In the genomic region with DNA sequence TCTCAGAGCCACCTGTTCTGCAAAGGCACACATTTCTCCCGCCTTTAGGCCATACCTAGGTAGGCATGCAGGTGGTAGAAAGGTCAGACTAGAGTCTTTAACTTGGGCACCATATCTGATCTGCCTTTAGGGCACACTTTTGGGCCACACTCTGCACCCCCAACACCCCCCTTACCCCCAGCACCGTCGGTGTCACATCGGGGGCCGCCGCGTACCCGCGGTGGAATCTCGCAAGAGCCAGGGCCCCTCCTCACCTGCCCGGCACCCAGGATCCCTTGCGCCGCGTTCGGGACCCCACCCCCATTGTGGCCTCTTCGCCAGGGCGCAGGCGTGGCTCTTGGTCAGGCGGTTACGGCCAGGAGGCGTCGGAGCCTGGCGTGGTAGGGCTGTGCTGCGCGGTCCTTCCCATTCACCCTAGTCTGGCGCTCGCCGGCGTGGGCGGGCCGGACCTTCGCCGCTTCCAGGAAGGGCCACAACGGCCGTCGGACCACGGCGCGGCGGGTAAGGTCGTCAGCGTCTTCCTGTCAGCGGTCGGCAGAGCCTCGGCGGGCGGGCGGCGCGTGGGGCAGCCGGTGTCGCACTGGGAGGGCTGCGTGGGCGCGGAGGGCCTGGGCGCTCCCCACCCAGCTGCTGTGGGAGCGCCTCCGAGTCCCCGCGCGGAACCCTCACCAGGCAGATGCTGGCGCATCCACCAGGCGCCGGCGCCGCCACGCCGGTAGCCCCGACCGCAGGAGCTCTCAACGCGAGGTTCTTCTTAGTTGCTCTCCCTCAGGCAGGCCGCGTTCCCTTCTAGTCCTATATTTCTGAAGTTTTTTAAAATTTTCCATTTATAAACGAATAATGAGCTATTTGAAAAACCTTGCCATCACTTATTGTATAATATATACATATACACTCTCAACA, we compare ENCODE assay signal across 1 cellular context.
TF ChIP-seq lines count a peak whose summit lies in the region.

Gene DNAH14 (plus strand): TSS at position 341 of the 903 bp plus-strand sequence. CDS start 23,028 bp downstream, outside the sequence.

TF ChIP-seq in K562, 482 proteins besides CTCF, POLR2A, EP300 and RAD21 (continued from another document and continues in another):
- TF ChIP-seq, protein P1, sequence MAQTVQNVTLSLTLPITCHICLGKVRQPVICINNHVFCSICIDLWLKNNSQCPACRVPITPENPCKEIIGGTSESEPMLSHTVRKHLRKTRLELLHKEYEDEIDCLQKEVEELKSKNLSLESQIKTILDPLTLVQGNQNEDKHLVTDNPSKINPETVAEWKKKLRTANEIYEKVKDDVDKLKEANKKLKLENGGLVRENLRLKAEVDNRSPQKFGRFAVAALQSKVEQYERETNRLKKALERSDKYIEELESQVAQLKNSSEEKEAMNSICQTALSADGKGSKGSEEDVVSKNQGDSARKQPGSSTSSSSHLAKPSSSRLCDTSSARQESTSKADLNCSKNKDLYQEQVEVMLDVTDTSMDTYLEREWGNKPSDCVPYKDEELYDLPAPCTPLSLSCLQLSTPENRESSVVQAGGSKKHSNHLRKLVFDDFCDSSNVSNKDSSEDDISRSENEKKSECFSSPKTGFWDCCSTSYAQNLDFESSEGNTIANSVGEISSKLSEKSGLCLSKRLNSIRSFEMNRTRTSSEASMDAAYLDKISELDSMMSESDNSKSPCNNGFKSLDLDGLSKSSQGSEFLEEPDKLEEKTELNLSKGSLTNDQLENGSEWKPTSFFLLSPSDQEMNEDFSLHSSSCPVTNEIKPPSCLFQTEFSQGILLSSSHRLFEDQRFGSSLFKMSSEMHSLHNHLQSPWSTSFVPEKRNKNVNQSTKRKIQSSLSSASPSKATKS (CRISPR knock-in tag; IDR thresholded peaks at IDR 0.05) = no peak
- TF ChIP-seq, protein P2, sequence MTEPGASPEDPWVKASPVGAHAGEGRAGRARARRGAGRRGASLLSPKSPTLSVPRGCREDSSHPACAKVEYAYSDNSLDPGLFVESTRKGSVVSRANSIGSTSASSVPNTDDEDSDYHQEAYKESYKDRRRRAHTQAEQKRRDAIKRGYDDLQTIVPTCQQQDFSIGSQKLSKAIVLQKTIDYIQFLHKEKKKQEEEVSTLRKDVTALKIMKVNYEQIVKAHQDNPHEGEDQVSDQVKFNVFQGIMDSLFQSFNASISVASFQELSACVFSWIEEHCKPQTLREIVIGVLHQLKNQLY (CRISPR knock-in tag; conservative IDR thresholded peaks at IDR 0.05) = peak in 1 of 2 experiments; percentile 85; a peak in 2 of 4 replicates
- TF ChIP-seq, protein P3, sequence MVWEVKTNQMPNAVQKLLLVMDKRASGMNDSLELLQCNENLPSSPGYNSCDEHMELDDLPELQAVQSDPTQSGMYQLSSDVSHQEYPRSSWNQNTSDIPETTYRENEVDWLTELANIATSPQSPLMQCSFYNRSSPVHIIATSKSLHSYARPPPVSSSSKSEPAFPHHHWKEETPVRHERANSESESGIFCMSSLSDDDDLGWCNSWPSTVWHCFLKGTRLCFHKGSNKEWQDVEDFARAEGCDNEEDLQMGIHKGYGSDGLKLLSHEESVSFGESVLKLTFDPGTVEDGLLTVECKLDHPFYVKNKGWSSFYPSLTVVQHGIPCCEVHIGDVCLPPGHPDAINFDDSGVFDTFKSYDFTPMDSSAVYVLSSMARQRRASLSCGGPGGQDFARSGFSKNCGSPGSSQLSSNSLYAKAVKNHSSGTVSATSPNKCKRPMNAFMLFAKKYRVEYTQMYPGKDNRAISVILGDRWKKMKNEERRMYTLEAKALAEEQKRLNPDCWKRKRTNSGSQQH (CRISPR knock-in tag; IDR thresholded peaks at IDR 0.05) = peak; percentile 70; the same call in 1 of the 2 replicates
- TF ChIP-seq MYNN (IDR thresholded peaks at IDR 0.05) (0 out of 2 replicates have a peak, but pooled peaks have one; percentile 50), MYNN (CRISPR knock-in tag; IDR thresholded peaks at IDR 0.05) (no peak), SIX5 (IDR thresholded peaks at IDR 0.05; ENCODE audit: borderline replicate concordance in 1 of 2, insufficient read depth in 1 of 2, low read depth in 1 of 2, low read length in 2 of 2) (no peak), TFAP4 (CRISPR knock-in tag; IDR thresholded peaks at IDR 0.05; ENCODE audit: borderline replicate concordance) (peak; percentile 90), ZZZ3 (IDR thresholded peaks at IDR 0.05) (no peak), ZNF584 (CRISPR knock-in tag; IDR thresholded peaks at IDR 0.05; ENCODE audit: low read depth) (no peak), ZNF518B (CRISPR knock-in tag; IDR thresholded peaks at IDR 0.05) (no peak), TEAD1 (CRISPR knock-in tag; IDR thresholded peaks at IDR 0.05) (peak in 1 of 2 experiments; percentile 95; a peak in 2 of 4 replicates), ZNF23 (CRISPR knock-in tag; IDR thresholded peaks at IDR 0.05) (no peak), ZKSCAN1 (IDR thresholded peaks at IDR 0.05; ENCODE audit: low read depth, low read length) (peak; percentile 89), ZSCAN32 (CRISPR knock-in tag; IDR thresholded peaks at IDR 0.05) (no peak), TAF7 (tag; IDR thresholded peaks at IDR 0.05) (no peak), TOE1 (IDR thresholded peaks at IDR 0.05; ENCODE audit: borderline replicate concordance) (peak; percentile 77), TOE1 (CRISPR knock-in tag; IDR thresholded peaks at IDR 0.05; ENCODE audit: borderline replicate concordance, low read depth) (peak; percentile 77; the same call in 1 of the 2 replicates), RBFOX2 (IDR thresholded peaks at IDR 0.05; ENCODE audit: low read depth, low read length) (peak; percentile 98), C11orf30 (IDR thresholded peaks at IDR 0.05; ENCODE audit: low read depth) (no peak), NFE2L1 (tag; IDR thresholded peaks at IDR 0.05; ENCODE audit: borderline replicate concordance, low read depth) (no peak), TBP (optimal IDR thresholded peaks at IDR 0.05; ENCODE audit: low read depth, low read length) (peak; percentile 87), ZNF668 (CRISPR knock-in tag; IDR thresholded peaks at IDR 0.05) (peak; percentile 47; the same call in 1 of the 2 replicates), ZNF696 (CRISPR knock-in tag; conservative IDR thresholded peaks at IDR 0.05) (no peak), TCF3 (CRISPR knock-in tag; IDR thresholded peaks at IDR 0.05) (peak; percentile 5; the same call in 1 of the 2 replicates), CHCHD3 (CRISPR knock-in tag; IDR thresholded peaks at IDR 0.05) (no peak), ATF6 (CRISPR knock-in tag; IDR thresholded peaks at IDR 0.05) (0 out of 2 replicates have a peak, but pooled peaks have one; percentile 93), FUS (optimal IDR thresholded peaks at IDR 0.05; ENCODE audit: low read depth, low read length) (peak; percentile 83), EWSR1 (IDR thresholded peaks at IDR 0.05; ENCODE audit: borderline replicate concordance, low read depth, partially characterized antibody) (no peak), ZNF77 (CRISPR knock-in tag; IDR thresholded peaks at IDR 0.05) (no peak), BRD4 (IDR thresholded peaks at IDR 0.05) (peak; percentile 6; the same call in 1 of the 2 replicates), ZNF766 (CRISPR knock-in tag; conservative IDR thresholded peaks at IDR 0.05) (0 out of 2 replicates have a peak, but pooled peaks have one; percentile 51), ZBTB11 (CRISPR knock-in tag; IDR thresholded peaks at IDR 0.05) (peak in 2 of 3 experiments; percentile 63 to 92; a peak in 3 of 6 replicates), HNRNPL (IDR thresholded peaks at IDR 0.05; ENCODE audit: low read depth, low read length) (peak; percentile 92)
- TF ChIP-seq, protein P4, sequence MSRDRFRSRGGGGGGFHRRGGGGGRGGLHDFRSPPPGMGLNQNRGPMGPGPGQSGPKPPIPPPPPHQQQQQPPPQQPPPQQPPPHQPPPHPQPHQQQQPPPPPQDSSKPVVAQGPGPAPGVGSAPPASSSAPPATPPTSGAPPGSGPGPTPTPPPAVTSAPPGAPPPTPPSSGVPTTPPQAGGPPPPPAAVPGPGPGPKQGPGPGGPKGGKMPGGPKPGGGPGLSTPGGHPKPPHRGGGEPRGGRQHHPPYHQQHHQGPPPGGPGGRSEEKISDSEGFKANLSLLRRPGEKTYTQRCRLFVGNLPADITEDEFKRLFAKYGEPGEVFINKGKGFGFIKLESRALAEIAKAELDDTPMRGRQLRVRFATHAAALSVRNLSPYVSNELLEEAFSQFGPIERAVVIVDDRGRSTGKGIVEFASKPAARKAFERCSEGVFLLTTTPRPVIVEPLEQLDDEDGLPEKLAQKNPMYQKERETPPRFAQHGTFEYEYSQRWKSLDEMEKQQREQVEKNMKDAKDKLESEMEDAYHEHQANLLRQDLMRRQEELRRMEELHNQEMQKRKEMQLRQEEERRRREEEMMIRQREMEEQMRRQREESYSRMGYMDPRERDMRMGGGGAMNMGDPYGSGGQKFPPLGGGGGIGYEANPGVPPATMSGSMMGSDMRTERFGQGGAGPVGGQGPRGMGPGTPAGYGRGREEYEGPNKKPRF (IDR thresholded peaks at IDR 0.05; ENCODE audit: low read depth, low read length) = no peak
- TF ChIP-seq, protein P5, sequence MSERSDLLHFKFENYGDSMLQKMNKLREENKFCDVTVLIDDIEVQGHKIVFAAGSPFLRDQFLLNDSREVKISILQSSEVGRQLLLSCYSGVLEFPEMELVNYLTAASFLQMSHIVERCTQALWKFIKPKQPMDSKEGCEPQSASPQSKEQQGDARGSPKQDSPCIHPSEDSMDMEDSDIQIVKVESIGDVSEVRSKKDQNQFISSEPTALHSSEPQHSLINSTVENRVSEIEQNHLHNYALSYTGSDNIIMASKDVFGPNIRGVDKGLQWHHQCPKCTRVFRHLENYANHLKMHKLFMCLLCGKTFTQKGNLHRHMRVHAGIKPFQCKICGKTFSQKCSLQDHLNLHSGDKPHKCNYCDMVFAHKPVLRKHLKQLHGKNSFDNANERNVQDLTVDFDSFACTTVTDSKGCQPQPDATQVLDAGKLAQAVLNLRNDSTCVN (CRISPR knock-in tag; IDR thresholded peaks at IDR 0.05) = no peak
